Comparison of ENCODE assay signal across 1 cellular context in genomic region chr3:55570361-55570760, GRCh38.
TF ChIP-seq lines count a peak whose summit lies in the region.

No MANE protein-coding gene starts in this region.

TF ChIP-seq in IMR-90, 13 proteins besides CTCF, POLR2A, EP300 and RAD21:
- TF ChIP-seq USF2 (IDR thresholded peaks at IDR 0.05; ENCODE audit: low read depth, low read length) (no peak), RFX5 (IDR thresholded peaks at IDR 0.05; ENCODE audit: low read depth, low read length) (no peak), MAZ (IDR thresholded peaks at IDR 0.05; ENCODE audit: borderline replicate concordance, low read depth, low read length) (no peak), BHLHE40 (IDR thresholded peaks at IDR 0.05; ENCODE audit: low read depth, low read length) (no peak), RCOR1 (IDR thresholded peaks at IDR 0.05; ENCODE audit: insufficient replicate concordance, low read length) (no peak), MXI1 (IDR thresholded peaks at IDR 0.05; ENCODE audit: borderline replicate concordance, low read depth, low read length) (no peak), MAFK (IDR thresholded peaks at IDR 0.05; ENCODE audit: low read depth, low read length) (no peak), SMC3 (IDR thresholded peaks at IDR 0.05; ENCODE audit: low read depth, low read length) (no peak), CHD1 (IDR thresholded peaks at IDR 0.05; ENCODE audit: low read depth, low read length) (no peak), FOS (IDR thresholded peaks at IDR 0.05; ENCODE audit: low read depth, low read length) (no peak), CEBPB (IDR thresholded peaks at IDR 0.05; ENCODE audit: low read depth, low read length) (no peak), NFE2L2 (IDR thresholded peaks at IDR 0.05; ENCODE audit: low read depth, low read length) (no peak)
- TF ChIP-seq, protein P1, sequence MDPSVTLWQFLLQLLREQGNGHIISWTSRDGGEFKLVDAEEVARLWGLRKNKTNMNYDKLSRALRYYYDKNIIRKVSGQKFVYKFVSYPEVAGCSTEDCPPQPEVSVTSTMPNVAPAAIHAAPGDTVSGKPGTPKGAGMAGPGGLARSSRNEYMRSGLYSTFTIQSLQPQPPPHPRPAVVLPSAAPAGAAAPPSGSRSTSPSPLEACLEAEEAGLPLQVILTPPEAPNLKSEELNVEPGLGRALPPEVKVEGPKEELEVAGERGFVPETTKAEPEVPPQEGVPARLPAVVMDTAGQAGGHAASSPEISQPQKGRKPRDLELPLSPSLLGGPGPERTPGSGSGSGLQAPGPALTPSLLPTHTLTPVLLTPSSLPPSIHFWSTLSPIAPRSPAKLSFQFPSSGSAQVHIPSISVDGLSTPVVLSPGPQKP (IDR thresholded peaks at IDR 0.05; ENCODE audit: borderline replicate concordance, low read depth, low read length): no peak
TF ChIP-seq in IMR-90: peak in this region for 0.
